Comparison of ENCODE assay signal across 13 cellular contexts in the genomic region with DNA sequence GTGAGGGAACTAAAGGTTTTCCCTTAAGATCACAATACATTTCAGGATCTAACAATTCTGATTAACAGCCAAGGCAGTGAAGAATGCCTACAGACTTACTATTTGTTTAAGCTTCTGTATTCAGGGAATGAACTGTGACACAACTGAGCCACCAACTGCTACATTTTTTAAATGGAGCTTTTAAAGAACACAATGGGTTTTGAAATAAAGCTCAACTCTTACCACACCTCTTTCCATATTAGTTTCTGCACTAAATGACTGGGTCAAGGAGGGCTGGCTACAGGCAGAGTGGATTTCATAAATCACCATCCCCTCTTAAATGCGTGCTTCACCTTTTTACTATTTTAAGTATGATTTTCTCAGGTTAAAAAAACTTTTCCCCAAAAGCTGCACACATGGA.
DNase-seq lines count a peak whose midpoint lies in the region; ATAC-seq, FAIRE-seq and TF ChIP-seq lines count a peak whose summit lies in the region.
"Had no signal": no experiment of that assay in that cellular context is flagged by ENCODE, and none has a peak within 500 bp of the region (broad histone marks: within the 10 kb centered on the region; RNA-seq: fewer than 3 reads in every experiment).

No MANE protein-coding gene starts in this region.

- TF ChIP-seq CTCF in GM12878 (IDR thresholded peaks at IDR 0.05 in 2 of 3, conservative IDR thresholded peaks at IDR 0.05 in 1 of 3; ENCODE audit: control insufficient read depth in 2 of 3, extremely low read depth in 1 of 3, insufficient read depth in 1 of 3, low read depth in 3 of 3, low read length in 3 of 3) (no peak), HepG2 (CRISPR knock-in tag; IDR thresholded peaks at IDR 0.05) (no peak)

- in situ Hi-C loops in GM12878 (cut with MboI) = no loop called here
- in situ Hi-C loops in HepG2 (cut with HindIII; ENCODE audit: extremely low pct_ligation_motif_present, low pct_unique_long_range_greater_than_20kb) = no loop called here

- H4K20me1 ChIP-seq in GM12878 (ENCODE audit: control insufficient read depth, insufficient read depth) (no peaks in the 10 kb centered on the region), HepG2 (ENCODE audit: insufficient read depth, low read length) (no peaks in the 10 kb centered on the region)

- H3K79me2 ChIP-seq in GM12878 (ENCODE audit: control insufficient read depth, insufficient read depth, low read length) (no peaks in the 10 kb centered on the region), HepG2 (ENCODE audit: insufficient read depth, low read length) (no peaks in the 10 kb centered on the region)

- RAD21 ChIA-PET in GM12878 (lab: Charles Lee; ENCODE audit: unreplicated experiment) = no interaction called here

- POLR2A ChIA-PET in GM12878 (lab: Charles Lee) (interaction anchor here (0.7 to 1.3 kb wide), 2 partner anchors 16 to 120 kb away, joined by 3 to 5 read pairs; no protein-coding TSS in a partner anchor), HepG2 (lab: Yijun Ruan, JAX) (no interaction called here)

- whole genome bisulfite sequencing in HUES64 = 80% methylated on average over 1 of the region's 1 CpG
- WGBS in GM12878 (ENCODE audit: insufficient coverage, insufficient replicate concordance, low lambda C conversion rate, missing lambda C conversion rate) = 0% methylated on average over 1 of the region's 1 CpG
- 96% methylated on average over 1 of the region's 1 CpG for WGBS in HepG2 (ENCODE audit: low lambda C conversion rate)

- intact Hi-C loops in GM12878 (cut with micrococcal nuclease; ENCODE audit: unreplicated experiment) = no loop called here
- intact Hi-C loops in HepG2 (cut with micrococcal nuclease; ENCODE audit: unreplicated experiment) = no loop called here

- SMC1A ChIA-PET in GM12878 (lab: Charles Lee; ENCODE audit: uncharacterized antibody, unreplicated experiment) = interaction anchor here (0.6 to 1.4 kb wide), 5 partner anchors 12 to 105 kb away, joined by 3 to 4 read pairs (median 3); no protein-coding TSS in a partner anchor

- TF ChIP-seq RAD21 in GM12878 (IDR thresholded peaks at IDR 0.05; ENCODE audit: insufficient read depth, low read depth, low read length) (no peak), HepG2 (CRISPR knock-in tag; IDR thresholded peaks at IDR 0.05) (no peak)

- TF ChIP-seq EP300 in GM12878 (IDR thresholded peaks at IDR 0.05; ENCODE audit: borderline replicate concordance in 1 of 2, control insufficient read depth in 1 of 2, low read depth in 2 of 2, low read length in 2 of 2) = no peak
- TF ChIP-seq EP300 in HepG2 (IDR thresholded peaks at IDR 0.05; ENCODE audit: low read depth in 2 of 2, low read length in 2 of 2) = no peak
- TF ChIP-seq EP300 in HepG2 (CRISPR knock-in tag; IDR thresholded peaks at IDR 0.05; ENCODE audit: borderline replicate concordance) = no peak

- CTCF ChIA-PET in GM12878 (lab: Yijun Ruan, JAX) = interaction anchor here (1.2 to 2.1 kb wide), 3 partner anchors 12 to 32 kb away, joined by 3 to 13 read pairs (median 6); no protein-coding TSS in a partner anchor
- CTCF ChIA-PET in HepG2 (lab: Yijun Ruan, JAX; ENCODE audit: low intra/inter-chr PET ratio, low total read pairs) = no interaction called here

- H3K9ac ChIP-seq in HUES64 (ENCODE audit: low read depth, low read length) (peak overlapping the region; percentile 42; the same call in 1 of the 2 replicates), GM12878 (ENCODE audit: control insufficient read depth, insufficient read depth, low read length) (no peak overlapping the region), HepG2 (ENCODE audit: insufficient read depth, low read depth, low read length) (no peak overlapping the region)

- H3K27ac ChIP-seq in HUES64 (ENCODE audit: low read depth, low read length) = no peak overlapping the region
- no peak overlapping the region for H3K27ac ChIP-seq in GM12878 (ENCODE audit: control insufficient read depth, insufficient read depth)
- no peak overlapping the region for H3K27ac ChIP-seq in HepG2 (ENCODE audit: extremely low read length, insufficient read depth, low read length)
- no peak overlapping the region for H3K27ac ChIP-seq in caudate nucleus (ENCODE audit: low read depth, low read length)

- ATAC-seq in GM12878 = 0 out of 3 replicates have a peak, but pooled peaks have one; percentile 35
- peak; percentile 31; the same call in 1 of the 3 replicates for ATAC-seq in HepG2
- ATAC-seq in GM21447 (IDR thresholded peaks at IDR 0.05; ENCODE audit: unreplicated experiment) = no peak

- H3K27me3 ChIP-seq in HUES64 (ENCODE audit: insufficient read depth, low read length) (no peaks in the 10 kb centered on the region), GM12878 (replicated peaks in 1 of 2; ENCODE audit: control insufficient read depth in 2 of 2, insufficient read depth in 2 of 2, low read length in 1 of 2) (no peaks in the 10 kb centered on the region), HepG2 (ENCODE audit: control insufficient read depth in 1 of 2, insufficient read depth in 2 of 2, low read length in 2 of 2) (no peaks in the 10 kb centered on the region)
- H3K27me3 ChIP-seq: gastrocnemius medialis had no signal

- no peak overlapping the region for H3K4me2 ChIP-seq in GM12878 (ENCODE audit: control insufficient read depth, insufficient read depth)
- no peak overlapping the region for H3K4me2 ChIP-seq in HepG2 (ENCODE audit: low read depth, low read length)

- FAIRE-seq in GM12878 (lab: Jason Lieb, UNC) (no peak), HepG2 (lab: Jason Lieb, UNC) (no peak)

- peak overlapping the region; percentile 45; the same call in 1 of the 2 replicates for H3K4me3 ChIP-seq in HUES64 (ENCODE audit: low read length)
- H3K4me3 ChIP-seq in GM12878 = no peak overlapping the region
- no peak overlapping the region for H3K4me3 ChIP-seq in HepG2 (replicated peaks in 1 of 3; ENCODE audit: insufficient read depth in 1 of 3, low read depth in 2 of 3, low read length in 3 of 3)
- H3K4me3 ChIP-seq: gastrocnemius medialis, HAP-1 had no signal

- no TSS peak for BruUV-seq in GM12878 (replicated peaks; lab: Mats Ljungman, UMichigan)
- no TSS peak for BruUV-seq in HepG2 (replicated peaks; lab: Mats Ljungman, UMichigan)

- H3K4me1 ChIP-seq in HUES64 (ENCODE audit: insufficient read depth, low read length) (peaks cover 34% of the 10 kb centered on the region), GM12878 (ENCODE audit: control insufficient read depth, insufficient read depth, low read length) (peaks cover 16% of the 10 kb centered on the region), HepG2 (ENCODE audit: insufficient read depth, low read length) (peaks cover 23% of the 10 kb centered on the region)

- H3K9me3 ChIP-seq in HUES64 (ENCODE audit: insufficient read depth, low read depth, low read length) = no peaks in the 10 kb centered on the region
- H3K9me3 ChIP-seq in GM12878 (replicated peaks; ENCODE audit: control insufficient read depth, insufficient read depth, low read length) = no peaks in the 10 kb centered on the region
- H3K9me3 ChIP-seq in HepG2 (ENCODE audit: low read length) = no peaks in the 10 kb centered on the region
- H3K9me3 ChIP-seq: gastrocnemius medialis, HAP-1 had no signal

- DNase-seq in AML-193 (lab: John Stamatoyannopoulos, UW) (peak; percentile 75 to 78), GM12878 (ENCODE audit: low read depth, low spot score) (no peak), HepG2 (ENCODE audit: low spot score) (peak; percentile 61), amniotic stem cell (lab: John Stamatoyannopoulos, UW) (no peak), DMS 273 treated with DMSO at 0.1 percent for 48 hours (lab: John Stamatoyannopoulos, UW) (no peak), caudate nucleus (lab: John Stamatoyannopoulos, UW) (no peak)
- DNase-seq: activated CD4-positive, CD25-positive, alpha-beta regulatory T cell; activated naive CD8-positive, alpha-beta T cell treated with anti-CD3 and anti-CD28 coated beads for 36 hours; CD4-positive, alpha-beta memory T cell; gastrocnemius medialis had no signal

- no peak for TF ChIP-seq POLR2A in GM12878 (IDR thresholded peaks at IDR 0.05; ENCODE audit: low read depth, low read length)
- no peak for TF ChIP-seq POLR2A in HepG2 (IDR thresholded peaks at IDR 0.05; ENCODE audit: insufficient read depth in 1 of 2, low read depth in 2 of 2, low read length in 2 of 2)

- H3K36me3 ChIP-seq in HUES64 (ENCODE audit: insufficient read depth, low read length) (no peaks in the 10 kb centered on the region), GM12878 (ENCODE audit: control insufficient read depth in 2 of 2, insufficient read depth in 2 of 2, low read length in 1 of 2) (no peaks in the 10 kb centered on the region), HepG2 (replicated peaks in 1 of 2; ENCODE audit: control insufficient read depth in 1 of 2, insufficient read depth in 2 of 2, low read length in 2 of 2) (no peaks in the 10 kb centered on the region)
- H3K36me3 ChIP-seq: gastrocnemius medialis, HAP-1 had no signal

- H2AFZ ChIP-seq in GM12878 (ENCODE audit: control insufficient read depth, low read depth, low read length) (no peak overlapping the region), HepG2 (ENCODE audit: low read length) (no peak overlapping the region)

TF ChIP-seq in GM12878, 131 proteins besides CTCF, POLR2A, EP300 and RAD21:
- TF ChIP-seq PML (IDR thresholded peaks at IDR 0.05; ENCODE audit: low read length) (no peak), RUNX3 (IDR thresholded peaks at IDR 0.05; ENCODE audit: low read length) (peak; percentile 37; the same call in 1 of the 2 replicates), NFIC (IDR thresholded peaks at IDR 0.05; ENCODE audit: low read depth, low read length) (peak; percentile 46; the same call in 1 of the 2 replicates), JUNB (IDR thresholded peaks at IDR 0.05) (peak; percentile 45; the same call in 1 of the 2 replicates)

TF ChIP-seq in HepG2, 621 proteins besides CTCF, POLR2A, EP300 and RAD21:
- no peak for TF ChIP-seq SALL2 (CRISPR knock-in tag; IDR thresholded peaks at IDR 0.05)
- peak; percentile 66 for TF ChIP-seq CEBPB (IDR thresholded peaks at IDR 0.05; ENCODE audit: borderline replicate concordance, low read depth, low read length)

Comparison
In these comparisons a context has a peak if more than half of its experiments do, and no peak if none do; other contexts are left out.
1. DNase-seq: peak in AML-193 (2 of 2) and HepG2 (single experiment); none in GM12878 (single experiment), amniotic stem cell (single experiment), DMS 273 treated with DMSO at 0.1 percent for 48 hours (single experiment) and caudate nucleus (0 of 61).